Comparison of ENCODE assay signal across 1 cellular context in the genomic region with DNA sequence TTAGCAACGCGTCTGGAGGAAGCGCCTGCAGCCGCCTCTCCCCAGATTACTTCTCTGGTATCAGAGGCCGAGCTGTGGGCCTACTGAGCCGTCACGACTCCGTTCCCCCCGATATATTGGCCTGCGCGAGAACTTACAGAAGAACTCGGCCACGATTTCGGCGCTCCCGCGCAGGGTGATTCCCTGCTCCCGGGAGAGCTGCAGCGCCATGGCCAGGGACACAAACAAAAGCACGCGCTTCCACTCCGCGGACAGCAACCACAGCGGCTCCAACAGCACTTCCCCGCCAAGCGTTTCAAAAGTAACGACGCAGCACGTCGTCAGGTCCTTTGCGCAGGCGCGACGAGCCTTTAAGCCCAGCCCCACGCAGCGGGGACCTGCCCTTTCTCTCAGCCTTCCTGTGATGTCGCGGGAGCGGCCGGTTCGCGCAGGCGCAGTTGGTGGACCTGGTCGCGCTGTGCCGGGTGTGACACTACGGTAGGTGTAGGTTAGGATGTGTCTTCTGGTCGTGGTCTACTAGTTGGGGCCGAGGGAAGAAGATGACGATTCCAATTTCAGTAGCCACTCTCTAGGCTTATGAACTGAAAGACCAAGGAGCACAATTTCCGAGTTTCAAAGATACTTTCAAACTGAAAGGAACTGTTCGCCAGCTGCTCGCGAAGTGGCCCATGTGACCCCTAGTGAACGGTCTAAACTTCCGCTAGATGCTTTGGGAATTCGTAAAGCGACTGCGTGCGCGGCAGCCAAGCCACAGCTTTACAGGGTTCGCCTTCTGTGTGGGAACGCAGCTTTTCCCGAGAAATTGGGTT.
TF ChIP-seq lines count a peak whose summit lies in the region.

Gene MAD2L1 (minus strand): TSS at position 324 of the 809 bp plus-strand sequence. CDS start 114 bp downstream, at position 210.

TF ChIP-seq in HepG2, 621 proteins besides CTCF, POLR2A, EP300 and RAD21 (continued from another document and continues in another):
- TF ChIP-seq, protein P1, sequence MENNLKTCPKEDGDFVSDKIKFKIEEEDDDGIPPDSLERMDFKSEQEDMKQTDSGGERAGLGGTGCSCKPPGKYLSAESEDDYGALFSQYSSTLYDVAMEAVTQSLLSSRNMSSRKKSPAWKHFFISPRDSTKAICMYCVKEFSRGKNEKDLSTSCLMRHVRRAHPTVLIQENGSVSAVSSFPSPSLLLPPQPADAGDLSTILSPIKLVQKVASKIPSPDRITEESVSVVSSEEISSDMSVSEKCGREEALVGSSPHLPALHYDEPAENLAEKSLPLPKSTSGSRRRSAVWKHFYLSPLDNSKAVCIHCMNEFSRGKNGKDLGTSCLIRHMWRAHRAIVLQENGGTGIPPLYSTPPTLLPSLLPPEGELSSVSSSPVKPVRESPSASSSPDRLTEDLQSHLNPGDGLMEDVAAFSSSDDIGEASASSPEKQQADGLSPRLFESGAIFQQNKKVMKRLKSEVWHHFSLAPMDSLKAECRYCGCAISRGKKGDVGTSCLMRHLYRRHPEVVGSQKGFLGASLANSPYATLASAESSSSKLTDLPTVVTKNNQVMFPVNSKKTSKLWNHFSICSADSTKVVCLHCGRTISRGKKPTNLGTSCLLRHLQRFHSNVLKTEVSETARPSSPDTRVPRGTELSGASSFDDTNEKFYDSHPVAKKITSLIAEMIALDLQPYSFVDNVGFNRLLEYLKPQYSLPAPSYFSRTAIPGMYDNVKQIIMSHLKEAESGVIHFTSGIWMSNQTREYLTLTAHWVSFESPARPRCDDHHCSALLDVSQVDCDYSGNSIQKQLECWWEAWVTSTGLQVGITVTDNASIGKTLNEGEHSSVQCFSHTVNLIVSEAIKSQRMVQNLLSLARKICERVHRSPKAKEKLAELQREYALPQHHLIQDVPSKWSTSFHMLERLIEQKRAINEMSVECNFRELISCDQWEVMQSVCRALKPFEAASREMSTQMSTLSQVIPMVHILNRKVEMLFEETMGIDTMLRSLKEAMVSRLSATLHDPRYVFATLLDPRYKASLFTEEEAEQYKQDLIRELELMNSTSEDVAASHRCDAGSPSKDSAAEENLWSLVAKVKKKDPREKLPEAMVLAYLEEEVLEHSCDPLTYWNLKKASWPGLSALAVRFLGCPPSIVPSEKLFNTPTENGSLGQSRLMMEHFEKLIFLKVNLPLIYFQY (CRISPR knock-in tag; IDR thresholded peaks at IDR 0.05; ENCODE audit: borderline replicate concordance), result no peak
- TF ChIP-seq FOSL2 (CRISPR knock-in tag; IDR thresholded peaks at IDR 0.05), result peak; percentile 8; the same call in 1 of the 2 replicates
- no peak for TF ChIP-seq LCORL (IDR thresholded peaks at IDR 0.05)
- no peak for TF ChIP-seq LCORL (CRISPR knock-in tag; IDR thresholded peaks at IDR 0.05)
- peak; percentile 10; the same call in 1 of the 2 replicates for TF ChIP-seq PITX1 (CRISPR knock-in tag; IDR thresholded peaks at IDR 0.05)
- peak; percentile 89 for TF ChIP-seq ZNF563 (CRISPR knock-in tag; IDR thresholded peaks at IDR 0.05)
- no peak; the same call in 1 of the 2 replicates for TF ChIP-seq ZNF160 (CRISPR knock-in tag; IDR thresholded peaks at IDR 0.05)
- no peak for TF ChIP-seq NR2F6 (IDR thresholded peaks at IDR 0.05)
- peak; percentile 47; the same call in 1 of the 2 replicates for TF ChIP-seq NR2F6 (CRISPR knock-in tag; IDR thresholded peaks at IDR 0.05)
- TF ChIP-seq, protein P2, sequence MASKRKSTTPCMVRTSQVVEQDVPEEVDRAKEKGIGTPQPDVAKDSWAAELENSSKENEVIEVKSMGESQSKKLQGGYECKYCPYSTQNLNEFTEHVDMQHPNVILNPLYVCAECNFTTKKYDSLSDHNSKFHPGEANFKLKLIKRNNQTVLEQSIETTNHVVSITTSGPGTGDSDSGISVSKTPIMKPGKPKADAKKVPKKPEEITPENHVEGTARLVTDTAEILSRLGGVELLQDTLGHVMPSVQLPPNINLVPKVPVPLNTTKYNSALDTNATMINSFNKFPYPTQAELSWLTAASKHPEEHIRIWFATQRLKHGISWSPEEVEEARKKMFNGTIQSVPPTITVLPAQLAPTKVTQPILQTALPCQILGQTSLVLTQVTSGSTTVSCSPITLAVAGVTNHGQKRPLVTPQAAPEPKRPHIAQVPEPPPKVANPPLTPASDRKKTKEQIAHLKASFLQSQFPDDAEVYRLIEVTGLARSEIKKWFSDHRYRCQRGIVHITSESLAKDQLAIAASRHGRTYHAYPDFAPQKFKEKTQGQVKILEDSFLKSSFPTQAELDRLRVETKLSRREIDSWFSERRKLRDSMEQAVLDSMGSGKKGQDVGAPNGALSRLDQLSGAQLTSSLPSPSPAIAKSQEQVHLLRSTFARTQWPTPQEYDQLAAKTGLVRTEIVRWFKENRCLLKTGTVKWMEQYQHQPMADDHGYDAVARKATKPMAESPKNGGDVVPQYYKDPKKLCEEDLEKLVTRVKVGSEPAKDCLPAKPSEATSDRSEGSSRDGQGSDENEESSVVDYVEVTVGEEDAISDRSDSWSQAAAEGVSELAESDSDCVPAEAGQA (IDR thresholded peaks at IDR 0.05; ENCODE audit: low read depth), result no peak
- TF ChIP-seq, protein P2 (CRISPR knock-in tag; IDR thresholded peaks at IDR 0.05; ENCODE audit: borderline replicate concordance), result no peak
- no peak for TF ChIP-seq ZNF407 (CRISPR knock-in tag; IDR thresholded peaks at IDR 0.05; ENCODE audit: not compliant biosample characterization)
- 0 out of 2 replicates have a peak, but pooled peaks have one; percentile 79 for TF ChIP-seq HES4 (CRISPR knock-in tag; IDR thresholded peaks at IDR 0.05; ENCODE audit: borderline replicate concordance)
- peak; percentile 66 for TF ChIP-seq CREM (IDR thresholded peaks at IDR 0.05)
- TF ChIP-seq CREM (CRISPR knock-in tag; IDR thresholded peaks at IDR 0.05), result no peak
- TF ChIP-seq ZNF274 (CRISPR knock-in tag; IDR thresholded peaks at IDR 0.05), result no peak; the same call in 1 of the 2 replicates
- TF ChIP-seq, protein P3, sequence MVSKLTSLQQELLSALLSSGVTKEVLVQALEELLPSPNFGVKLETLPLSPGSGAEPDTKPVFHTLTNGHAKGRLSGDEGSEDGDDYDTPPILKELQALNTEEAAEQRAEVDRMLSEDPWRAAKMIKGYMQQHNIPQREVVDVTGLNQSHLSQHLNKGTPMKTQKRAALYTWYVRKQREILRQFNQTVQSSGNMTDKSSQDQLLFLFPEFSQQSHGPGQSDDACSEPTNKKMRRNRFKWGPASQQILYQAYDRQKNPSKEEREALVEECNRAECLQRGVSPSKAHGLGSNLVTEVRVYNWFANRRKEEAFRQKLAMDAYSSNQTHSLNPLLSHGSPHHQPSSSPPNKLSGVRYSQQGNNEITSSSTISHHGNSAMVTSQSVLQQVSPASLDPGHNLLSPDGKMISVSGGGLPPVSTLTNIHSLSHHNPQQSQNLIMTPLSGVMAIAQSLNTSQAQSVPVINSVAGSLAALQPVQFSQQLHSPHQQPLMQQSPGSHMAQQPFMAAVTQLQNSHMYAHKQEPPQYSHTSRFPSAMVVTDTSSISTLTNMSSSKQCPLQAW (CRISPR knock-in tag; IDR thresholded peaks at IDR 0.05), result peak; percentile 50
- no peak for TF ChIP-seq SRSF1 (optimal IDR thresholded peaks at IDR 0.05; ENCODE audit: low read depth, low read length)
- TF ChIP-seq NAIF1 (CRISPR knock-in tag; IDR thresholded peaks at IDR 0.05; ENCODE audit: borderline replicate concordance), result peak; percentile 98
- TF ChIP-seq, protein P4, sequence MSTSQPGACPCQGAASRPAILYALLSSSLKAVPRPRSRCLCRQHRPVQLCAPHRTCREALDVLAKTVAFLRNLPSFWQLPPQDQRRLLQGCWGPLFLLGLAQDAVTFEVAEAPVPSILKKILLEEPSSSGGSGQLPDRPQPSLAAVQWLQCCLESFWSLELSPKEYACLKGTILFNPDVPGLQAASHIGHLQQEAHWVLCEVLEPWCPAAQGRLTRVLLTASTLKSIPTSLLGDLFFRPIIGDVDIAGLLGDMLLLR (CRISPR knock-in tag; IDR thresholded peaks at IDR 0.05), result peak; percentile 87; the same call in 1 of the 2 replicates
- TF ChIP-seq, protein P5, sequence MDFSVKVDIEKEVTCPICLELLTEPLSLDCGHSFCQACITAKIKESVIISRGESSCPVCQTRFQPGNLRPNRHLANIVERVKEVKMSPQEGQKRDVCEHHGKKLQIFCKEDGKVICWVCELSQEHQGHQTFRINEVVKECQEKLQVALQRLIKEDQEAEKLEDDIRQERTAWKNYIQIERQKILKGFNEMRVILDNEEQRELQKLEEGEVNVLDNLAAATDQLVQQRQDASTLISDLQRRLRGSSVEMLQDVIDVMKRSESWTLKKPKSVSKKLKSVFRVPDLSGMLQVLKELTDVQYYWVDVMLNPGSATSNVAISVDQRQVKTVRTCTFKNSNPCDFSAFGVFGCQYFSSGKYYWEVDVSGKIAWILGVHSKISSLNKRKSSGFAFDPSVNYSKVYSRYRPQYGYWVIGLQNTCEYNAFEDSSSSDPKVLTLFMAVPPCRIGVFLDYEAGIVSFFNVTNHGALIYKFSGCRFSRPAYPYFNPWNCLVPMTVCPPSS (IDR thresholded peaks at IDR 0.05), result no peak
- no peak; the same call in 1 of the 2 replicates for TF ChIP-seq MAFF (IDR thresholded peaks at IDR 0.05; ENCODE audit: low read depth, low read length)
- TF ChIP-seq ZNF296 (CRISPR knock-in tag; conservative IDR thresholded peaks at IDR 0.05), result no peak
- peak; percentile 51; the same call in 1 of the 2 replicates for TF ChIP-seq PRMT3 (CRISPR knock-in tag; IDR thresholded peaks at IDR 0.05; ENCODE audit: borderline replicate concordance, low read depth)
- peak; percentile 100 for TF ChIP-seq SAP130 (CRISPR knock-in tag; IDR thresholded peaks at IDR 0.05; ENCODE audit: low read depth)
- TF ChIP-seq ATF2 (CRISPR knock-in tag; IDR thresholded peaks at IDR 0.05), result peak; percentile 57
- TF ChIP-seq KDM5B (CRISPR knock-in tag; IDR thresholded peaks at IDR 0.05; ENCODE audit: borderline replicate concordance), result peak; percentile 95
- no peak for TF ChIP-seq TCF12 (IDR thresholded peaks at IDR 0.05)
- no peak for TF ChIP-seq TCF12 (CRISPR knock-in tag; IDR thresholded peaks at IDR 0.05)
